ENCODE assay signal across 20 cellular contexts in the genomic region with DNA sequence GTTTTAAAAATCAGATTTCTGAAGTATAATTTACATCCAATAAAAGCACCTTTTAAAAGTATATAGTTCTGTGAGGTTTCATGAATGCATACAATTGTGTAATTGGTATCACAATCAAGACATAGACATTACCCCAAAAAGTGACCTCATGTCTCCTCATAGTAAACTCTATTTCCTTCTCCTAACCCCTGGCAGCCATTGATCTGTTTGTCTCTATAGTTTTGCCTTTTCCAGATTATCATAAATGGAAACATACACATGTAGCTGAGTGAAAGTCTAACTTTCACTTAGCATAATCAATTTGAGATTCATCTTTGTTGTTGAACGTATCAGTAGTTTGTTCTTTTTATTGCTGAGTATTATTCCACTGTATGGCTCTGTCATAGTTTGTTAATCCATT. TPM values are rescaled to one million over a fixed set of nuclear protein-coding genes. Genes with fewer than 3 reads are reported as not detected.
"Had no signal": no experiment of that assay in that cellular context is flagged by ENCODE, and none has a peak within 500 bp of the region (broad histone marks: within the 10 kb centered on the region; RNA-seq: fewer than 3 reads in every experiment).

No MANE protein-coding gene starts in this region.

- H3K4me3 Mint-ChIP-seq: neural crest cell; stimulated activated naive B cell treated with anti-CD40 and anti-IgM and Interleukin-4, amounts not matched to agents 10 μg/mL and 1 μg/mL and 100 μg/mL, for 72 hours; WTC11 had no signal

- H3K27me3 Mint-ChIP-seq: stimulated activated naive B cell treated with anti-CD40 and anti-IgM and Interleukin-4, amounts not matched to agents 10 μg/mL and 1 μg/mL and 100 μg/mL, for 72 hours had no signal

- ATAC-seq: heart right ventricle; stimulated activated naive B cell treated with anti-CD40 and anti-IgM and Interleukin-4, amounts not matched to agents 10 μg/mL and 1 μg/mL and 100 μg/mL, for 72 hours had no signal

- H3K9me3 Mint-ChIP-seq: neural crest cell, WTC11 had no signal

- H3K9me3 ChIP-seq: SJCRH30, thoracic aorta had no signal

- H3K27ac Mint-ChIP-seq: stimulated activated naive B cell treated with anti-CD40 and anti-IgM and Interleukin-4, amounts not matched to agents 10 μg/mL and 1 μg/mL and 100 μg/mL, for 72 hours; WTC11 had no signal

- H3K4me1 Mint-ChIP-seq: stimulated activated naive B cell treated with anti-CD40 and anti-IgM and Interleukin-4, amounts not matched to agents 10 μg/mL and 1 μg/mL and 100 μg/mL, for 72 hours had no signal

- H3K36me3 Mint-ChIP-seq: WTC11 had no signal

- DNase-seq: activated CD4-positive, alpha-beta T cell treated with anti-CD3 and anti-CD28 coated beads for 48 hours; activated gamma-delta T cell; amniotic stem cell; effector CD4-positive, alpha-beta T cell; esophagus squamous epithelium; heart right ventricle; kidney glomerular epithelial cell; left ventricle myocardium inferior; retina; SJCRH30; spleen; stimulated activated naive B cell treated with anti-CD40 and anti-IgM and Interleukin-4, amounts not matched to agents 10 μg/mL and 1 μg/mL and 100 μg/mL, for 72 hours; upper lobe of left lung had no signal

RNA-seq across cellular contexts. Expression of gene SUN5, which starts 57.6 kb away (rescaled TPM):
- total RNA-seq: cerebellum, esophagus squamous epithelium, heart right ventricle, left ventricle myocardium inferior, myocyte, neural crest cell, omental fat pad, posterior vena cava, SJCRH30, spleen, thoracic aorta, upper lobe of left lung, WTC11 had no signal
